8 cellular contexts compared by ENCODE assay signal in genomic region chr2:33033524-33034150, GRCh38.
DNase-seq lines count a peak whose midpoint lies in the region; ATAC-seq and TF ChIP-seq lines count a peak whose summit lies in the region.

No MANE protein-coding gene starts in this region.

- DNase-seq in ELR (ENCODE audit: low read depth) (peak; percentile 69), NCI-H2227 (lab: John Stamatoyannopoulos, UW; ENCODE audit: unreplicated experiment) (peak; percentile 69), coronary artery (ENCODE audit: low spot score) (no peak), middle frontal gyrus (ENCODE audit: extremely low spot score, low spot score) (peak; percentile 20), H4 (ENCODE audit: low spot score) (no peak)

- H3K27ac ChIP-seq in coronary artery: peak overlapping the region in 1 of 2 donors; percentile 52

- TF ChIP-seq CTCF in coronary artery (IDR thresholded peaks at IDR 0.05): peak; percentile 19

- no peak for ATAC-seq in HG03457 (IDR thresholded peaks at IDR 0.05; ENCODE audit: unreplicated experiment)
- no peak for ATAC-seq in HG02973 (IDR thresholded peaks at IDR 0.05; ENCODE audit: unreplicated experiment)
- ATAC-seq in HG02678 (IDR thresholded peaks at IDR 0.05; ENCODE audit: unreplicated experiment): no peak

- H3K4me3 ChIP-seq in coronary artery: peak overlapping the region; percentile 36

Comparison
In these comparisons a context has a peak if more than half of its experiments do, and no peak if none do; other contexts are left out.
1. DNase-seq: peak in ELR (single experiment), NCI-H2227 (single experiment) and middle frontal gyrus (single experiment); none in coronary artery (single experiment) and H4 (single experiment).